ENCODE assay signal across 22 cellular contexts in the genomic region with DNA sequence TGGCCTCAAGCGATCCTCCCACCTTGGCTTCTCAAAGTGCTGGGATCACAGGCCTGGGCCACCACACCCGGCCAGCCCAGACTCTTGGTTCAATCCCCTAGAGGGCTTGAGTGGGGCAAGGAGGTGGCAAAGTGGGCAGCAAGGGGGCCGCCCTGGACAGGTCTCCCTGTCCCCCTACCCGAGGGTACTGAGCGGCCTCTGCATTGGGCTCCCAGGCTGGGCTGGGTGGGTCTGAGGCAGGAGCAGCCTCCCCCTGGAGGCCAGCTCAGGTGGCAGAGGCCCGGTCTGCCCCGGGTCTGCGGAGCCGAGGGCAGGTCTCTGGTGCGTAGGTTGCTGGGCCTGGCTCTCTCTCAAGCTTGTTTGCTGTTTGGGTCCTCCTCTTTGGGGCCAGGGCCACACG. TPM values are rescaled to one million over a fixed set of nuclear protein-coding genes. Genes with fewer than 3 reads are reported as not detected.
A peak's percentile ranks its signal among the peaks of the same experiment; 100 is the strongest.
DNase-seq lines count a peak whose midpoint lies in the region; ATAC-seq, FAIRE-seq and TF ChIP-seq lines count a peak whose summit lies in the region.
"Had no signal": no experiment of that assay in that cellular context is flagged by ENCODE, and none has a peak within 500 bp of the region (broad histone marks: within the 10 kb centered on the region; RNA-seq: fewer than 3 reads in every experiment).

No MANE protein-coding gene starts in this region.

- no peak for TF ChIP-seq RAD21 in K562 (CRISPR knock-in tag; conservative IDR thresholded peaks at IDR 0.05 in 1 of 2, IDR thresholded peaks at IDR 0.05 in 1 of 2)
- no peak for TF ChIP-seq RAD21 in HepG2 (CRISPR knock-in tag; IDR thresholded peaks at IDR 0.05)

- TF ChIP-seq CTCF in K562 (IDR thresholded peaks at IDR 0.05 in 2 of 3, conservative IDR thresholded peaks at IDR 0.05 in 1 of 3; ENCODE audit: insufficient read depth in 2 of 3, low read depth in 1 of 3, low read length in 3 of 3) (no peak), HepG2 (CRISPR knock-in tag; IDR thresholded peaks at IDR 0.05) (no peak), progenitor cell of endocrine pancreas (IDR thresholded peaks at IDR 0.05; ENCODE audit: unreplicated experiment) (peak; percentile 5), upper lobe of right lung (IDR thresholded peaks at IDR 0.05) (no peak)

- POLR2A ChIA-PET in K562 (lab: Yijun Ruan, JAX) (interaction anchor here (0.7 to 0.8 kb wide), 2 partner anchors 195 to 287 kb away, joined by 3 read pairs; no protein-coding TSS in a partner anchor), HepG2 (lab: Yijun Ruan, JAX) (no interaction called here)

- H4K20me1 ChIP-seq in BLaER1 (no peaks in the 10 kb centered on the region), K562 (replicated peaks; ENCODE audit: control insufficient read depth, insufficient read depth, low read length) (peaks cover 56% of the 10 kb centered on the region), HepG2 (ENCODE audit: insufficient read depth, low read length) (peaks cover 6% of the 10 kb centered on the region; the same call in 1 of the 2 replicates)

- H3K4me3 ChIP-seq in BLaER1 (no peak overlapping the region), K562 (no peak overlapping the region), HepG2 (replicated peaks in 1 of 3; ENCODE audit: insufficient read depth in 1 of 3, low read depth in 2 of 3, low read length in 3 of 3) (no peak overlapping the region), upper lobe of right lung (no peak overlapping the region)
- H3K4me3 ChIP-seq: A549, GM23248 had no signal

- in situ Hi-C loops in K562 (cut with MboI), result loop anchor here (25.0 kb wide), 1 partner anchor 514 kb away; no protein-coding TSS in a partner anchor
- in situ Hi-C loops in HepG2 (cut with HindIII; ENCODE audit: extremely low pct_ligation_motif_present, low pct_unique_long_range_greater_than_20kb), result loop anchor here (25.0 kb wide), 1 partner anchor 1211 kb away; no protein-coding TSS in a partner anchor

- no peak for TF ChIP-seq POLR2A in K562 (conservative IDR thresholded peaks at IDR 0.05)
- no peak for TF ChIP-seq POLR2A in HepG2 (IDR thresholded peaks at IDR 0.05; ENCODE audit: insufficient read depth in 1 of 2, low read depth in 2 of 2, low read length in 2 of 2)

- H3K9me3 ChIP-seq in BLaER1 (no peaks in the 10 kb centered on the region), K562 (replicated peaks; ENCODE audit: control insufficient read depth, insufficient read depth, low read depth, low read length) (no peaks in the 10 kb centered on the region), HepG2 (ENCODE audit: low read length) (no peaks in the 10 kb centered on the region), upper lobe of right lung (no peaks in the 10 kb centered on the region)
- H3K9me3 ChIP-seq: A549 had no signal

- DNase-seq in K562 (ENCODE audit: extremely low read depth in 1 of 4, low spot score in 3 of 4) (no peak), HepG2 (ENCODE audit: low spot score) (no peak), progenitor cell of endocrine pancreas (ENCODE audit: low spot score, unreplicated experiment) (no peak), left cardiac atrium (no peak), upper lobe of right lung (no peak), RCC 7860 (ENCODE audit: low spot score) (no peak)
- DNase-seq: AML-193; CD4-positive, alpha-beta memory T cell; DMS153; DMS79; GDM1; GM23248; HCEC 1CT had no signal

- FAIRE-seq in K562 (lab: Jason Lieb, UNC), result no peak
- no peak for FAIRE-seq in HepG2 (lab: Jason Lieb, UNC)
- no peak for FAIRE-seq in RCC 7860 (lab: Jason Lieb, UNC)
- FAIRE-seq: A549, GM12892, GM18507, H54 had no signal

- H3K27ac Mint-ChIP-seq in progenitor cell of endocrine pancreas, result peak overlapping the region; percentile 86
- H3K27ac Mint-ChIP-seq: CD14-positive monocyte; CD4-positive, alpha-beta memory T cell; IgD-negative memory B cell had no signal

- H3K79me2 ChIP-seq in K562 (ENCODE audit: control insufficient read depth, insufficient read depth, low read length) (no peaks in the 10 kb centered on the region), HepG2 (ENCODE audit: insufficient read depth, low read length) (no peaks in the 10 kb centered on the region)

- intact Hi-C loops in K562 (cut with micrococcal nuclease), result no loop called here
- intact Hi-C loops in HepG2 (cut with micrococcal nuclease; ENCODE audit: unreplicated experiment), result no loop called here
- intact Hi-C loops in left cardiac atrium (cut with DNase I), result loop anchor here in 1 of 2 donors (5.0 kb wide), 1 partner anchor 99 kb away; no protein-coding TSS in a partner anchor
- intact Hi-C loops in upper lobe of right lung (cut with DNase I), result no loop called here

- no peaks in the 10 kb centered on the region for H3K9me3 Mint-ChIP-seq in progenitor cell of endocrine pancreas (ENCODE audit: low read depth)
- H3K9me3 Mint-ChIP-seq: CD14-positive monocyte; CD4-positive, alpha-beta memory T cell; IgD-negative memory B cell had no signal

- no peaks in the 10 kb centered on the region for H3K27me3 Mint-ChIP-seq in progenitor cell of endocrine pancreas
- H3K27me3 Mint-ChIP-seq: CD4-positive, alpha-beta memory T cell had no signal

- H3K4me3 Mint-ChIP-seq in progenitor cell of endocrine pancreas (ENCODE audit: low read depth), result no peak overlapping the region
- H3K4me3 Mint-ChIP-seq: CD14-positive monocyte; CD4-positive, alpha-beta memory T cell; IgD-negative memory B cell had no signal

- H3K9ac ChIP-seq in BLaER1 (no peak overlapping the region), K562 (ENCODE audit: insufficient read depth in 1 of 2, low read depth in 2 of 2, low read length in 2 of 2) (peak overlapping the region in 1 of 2 experiments; percentile 30; a peak in 1 of 4 replicates), HepG2 (ENCODE audit: insufficient read depth, low read depth, low read length) (no peak overlapping the region)
- H3K9ac ChIP-seq: GM23248 had no signal

- no peaks in the 10 kb centered on the region for H3K27me3 ChIP-seq in BLaER1
- peaks cover 84 to 97% of the 10 kb centered on the region in 2 experiments; a peak in 4 of 5 replicates for H3K27me3 ChIP-seq in K562 (ENCODE audit: control insufficient read depth in 2 of 2, insufficient read depth in 2 of 2, low read length in 2 of 2)
- H3K27me3 ChIP-seq in HepG2 (ENCODE audit: control insufficient read depth in 1 of 2, insufficient read depth in 2 of 2, low read length in 2 of 2), result peaks cover 17 to 86% of the 10 kb centered on the region in 2 experiments
- no peaks in the 10 kb centered on the region for H3K27me3 ChIP-seq in upper lobe of right lung

- no peak; the same call in 2 of the 3 replicates for ATAC-seq in K562
- peak; percentile 12; the same call in 1 of the 3 replicates for ATAC-seq in HepG2
- no peak for ATAC-seq in left cardiac atrium
- no peak for ATAC-seq in upper lobe of right lung
- ATAC-seq: A549 had no signal

- CTCF ChIA-PET in K562 (lab: Yijun Ruan, JAX; ENCODE audit: low intra/inter-chr PET ratio) (no interaction called here), HepG2 (lab: Yijun Ruan, JAX; ENCODE audit: low intra/inter-chr PET ratio, low total read pairs) (no interaction called here)

- H3K36me3 ChIP-seq in BLaER1, result no peaks in the 10 kb centered on the region
- H3K36me3 ChIP-seq in K562 (ENCODE audit: control insufficient read depth, insufficient read depth, low read length), result no peaks in the 10 kb centered on the region
- no peaks in the 10 kb centered on the region for H3K36me3 ChIP-seq in HepG2 (replicated peaks in 1 of 2; ENCODE audit: control insufficient read depth in 1 of 2, insufficient read depth in 2 of 2, low read length in 2 of 2)
- H3K36me3 ChIP-seq in upper lobe of right lung, result no peaks in the 10 kb centered on the region

- H3K4me1 Mint-ChIP-seq in progenitor cell of endocrine pancreas (ENCODE audit: low read depth), result peaks cover 19% of the 10 kb centered on the region
- H3K4me1 Mint-ChIP-seq: CD14-positive monocyte; CD4-positive, alpha-beta memory T cell; IgD-negative memory B cell had no signal

- H3K4me1 ChIP-seq in BLaER1 (peaks cover 79% of the 10 kb centered on the region), K562 (replicated peaks in 1 of 2; ENCODE audit: control insufficient read depth in 2 of 2, insufficient read depth in 2 of 2, low read length in 2 of 2) (peaks cover 0 to 46% of the 10 kb centered on the region in 2 experiments; a peak in 1 of 5 replicates), HepG2 (ENCODE audit: insufficient read depth, low read length) (peaks cover 6% of the 10 kb centered on the region; the same call in 1 of the 2 replicates), upper lobe of right lung (no peaks in the 10 kb centered on the region)
- H3K4me1 ChIP-seq: A549 had no signal

- WGBS in K562 (ENCODE audit: insufficient coverage, low coverage, missing lambda C conversion rate), result 6% methylated on average over 11 of the region's 11 CpGs
- 23% methylated on average over 6 of the region's 11 CpGs for WGBS in HepG2 (ENCODE audit: low lambda C conversion rate)

- H3K27ac ChIP-seq in BLaER1 (peak overlapping the region; percentile 30; the same call in 1 of the 2 replicates), K562 (ENCODE audit: extremely low read depth, low read depth, low read length) (no peak overlapping the region), HepG2 (ENCODE audit: extremely low read length, insufficient read depth, low read length) (no peak overlapping the region), upper lobe of right lung (no peak overlapping the region)
- H3K27ac ChIP-seq: 22Rv1, A549, GM23248, HL-60 had no signal

- BruUV-seq in K562 (replicated peaks; lab: Mats Ljungman, UMichigan) (no TSS peak), HepG2 (replicated peaks; lab: Mats Ljungman, UMichigan) (no TSS peak)

- H3K9me1 ChIP-seq in K562 (ENCODE audit: control insufficient read depth, insufficient read depth, low read length), result no peaks in the 10 kb centered on the region

- TF ChIP-seq EP300 in K562 (IDR thresholded peaks at IDR 0.05; ENCODE audit: low read length), result no peak
- TF ChIP-seq EP300 in HepG2 (IDR thresholded peaks at IDR 0.05; ENCODE audit: low read depth in 2 of 2, low read length in 2 of 2), result no peak
- no peak for TF ChIP-seq EP300 in HepG2 (CRISPR knock-in tag; IDR thresholded peaks at IDR 0.05; ENCODE audit: borderline replicate concordance)

- no peaks in the 10 kb centered on the region for H3K36me3 Mint-ChIP-seq in progenitor cell of endocrine pancreas (ENCODE audit: insufficient read depth)
- H3K36me3 Mint-ChIP-seq: CD14-positive monocyte; CD4-positive, alpha-beta memory T cell; IgD-negative memory B cell had no signal

- H3K4me2 ChIP-seq in BLaER1 (no peak overlapping the region), K562 (ENCODE audit: insufficient read depth, low read length) (no peak overlapping the region), HepG2 (ENCODE audit: low read depth, low read length) (no peak overlapping the region)
- H3K4me2 ChIP-seq: A549 had no signal

- H2AFZ ChIP-seq in K562 (ENCODE audit: low read depth, low read length), result no peak overlapping the region
- H2AFZ ChIP-seq in HepG2 (ENCODE audit: low read length), result no peak overlapping the region
- H2AFZ ChIP-seq: GM23248 had no signal

RNA-seq across cellular contexts. Expression of a gene that starts 22.4 kb away (rescaled TPM):
- not detected in 2 replicates for total RNA-seq in K562 (2011; cell fraction: chromatin; rRNA removed; ENCODE audit: low replicate concordance)
- total RNA-seq in K562 (2011; cell fraction: nucleolus; rRNA removed), result not detected in 2 replicates
- total RNA-seq in K562 (2011; cell fraction: nucleoplasm; rRNA removed), result not detected in 2 replicates
- total RNA-seq in K562 (2014; rRNA removed) (not detected in 2 replicates), K562 (2014; rRNA removed; fragmentation: Illumina TruSeq; extraction: Trizol) (not detected in 2 replicates), K562 (2015; rRNA removed; fragmentation: Illumina TruSeq; extraction: Trizol) (not detected in 2 replicates), K562 (2021) (not detected in 2 replicates), HepG2 (2016; rRNA removed; fragmentation: Illumina TruSeq; extraction: Trizol) (not detected in 2 replicates), progenitor cell of endocrine pancreas (3.3 and 4.0 TPM in 2 replicates), left cardiac atrium (under 1 TPM; 0.44 to 0.62 TPM), upper lobe of right lung (1.6 TPM)
- polyA plus RNA-seq in K562 (2011; rRNA removed) (not detected in 2 replicates), K562 (2014; fragmentation: Illumina TruSeq; extraction: Trizol) (not detected in 2 replicates), K562 (2014; fragmentation: Nextera tagmentation; extraction: Ambion mirVana) (not detected), K562 (2014; rRNA removed) (not detected in 2 replicates), HepG2 (2011; rRNA removed) (not detected in 2 replicates)
- not detected in 2 replicates for polyA plus RNA-seq in K562 (2011; cell fraction: cytosol; rRNA removed)
- polyA plus RNA-seq in K562 (2011; cell fraction: nucleus; rRNA removed), result not detected in 2 replicates
- 0.26 TPM in 1 of 2 replicates, not detected in the other for polyA plus RNA-seq in K562 (2012)
- polyA minus RNA-seq in K562 (2011; rRNA and poly(A)+ RNA removed), result not detected in 2 replicates
- polyA minus RNA-seq in K562 (2011; cell fraction: cytosol; rRNA and poly(A)+ RNA removed), result not detected in 2 replicates
- polyA minus RNA-seq in K562 (2011; cell fraction: nucleus; rRNA and poly(A)+ RNA removed), result not detected in 2 replicates
- not detected in 2 replicates for total RNA-seq in HepG2 (2016; cell fraction: cytosol; rRNA removed; fragmentation: Illumina TruSeq; extraction: Trizol; ENCODE audit: low read depth)
- not detected in 2 replicates for total RNA-seq in HepG2 (2016; cell fraction: insoluble cytoplasmic fraction; rRNA removed; fragmentation: Illumina TruSeq; extraction: Trizol)
- total RNA-seq in HepG2 (2016; cell fraction: membrane; rRNA removed; fragmentation: Illumina TruSeq; extraction: Trizol), result not detected in 2 replicates
- not detected in 2 replicates for total RNA-seq in HepG2 (2016; cell fraction: nucleus; rRNA removed; fragmentation: Illumina TruSeq; extraction: Trizol)
- not detected in 2 replicates for polyA plus RNA-seq in HepG2 (2011; cell fraction: cytosol; rRNA removed)
- polyA plus RNA-seq in HepG2 (2011; cell fraction: nucleus; rRNA removed), result not detected in 2 replicates
- polyA plus RNA-seq in HepG2 (2012), result not detected in 2 replicates
- not detected in 2 replicates for polyA plus RNA-seq in HepG2 (2016; cell fraction: cytosol; fragmentation: Illumina TruSeq; extraction: Trizol; ENCODE audit: low read depth)
- not detected in 2 replicates for polyA plus RNA-seq in HepG2 (2016; cell fraction: insoluble cytoplasmic fraction; fragmentation: Illumina TruSeq; extraction: Trizol; ENCODE audit: low read depth)
- polyA plus RNA-seq in HepG2 (2016; cell fraction: membrane; fragmentation: Illumina TruSeq; extraction: Trizol; ENCODE audit: low read depth), result not detected in 2 replicates
- not detected in 2 replicates for polyA plus RNA-seq in HepG2 (2016; cell fraction: nucleus; fragmentation: Illumina TruSeq; extraction: Trizol; ENCODE audit: insufficient read depth, low read depth)
- not detected in 2 replicates for polyA minus RNA-seq in HepG2 (2011; rRNA and poly(A)+ RNA removed; ENCODE audit: low replicate concordance)
- polyA minus RNA-seq in HepG2 (2011; cell fraction: cytosol; rRNA and poly(A)+ RNA removed), result not detected in 2 replicates
- polyA minus RNA-seq in HepG2 (2011; cell fraction: nucleus; rRNA and poly(A)+ RNA removed), result not detected in 2 replicates
- total RNA-seq: CD4-positive, alpha-beta memory T cell had no signal
- polyA plus RNA-seq: A549; CD14-positive monocyte; CD4-positive, alpha-beta memory T cell; IgD-negative memory B cell had no signal

RNA-seq across cellular contexts. Expression of a gene that starts 41.6 kb away (rescaled TPM):
- total RNA-seq in K562 (2011; cell fraction: chromatin; rRNA removed; ENCODE audit: low replicate concordance), result 77.3 and 229 TPM in 2 replicates
- total RNA-seq in K562 (2011; cell fraction: nucleolus; rRNA removed), result 110 and 113 TPM in 2 replicates
- total RNA-seq in K562 (2011; cell fraction: nucleoplasm; rRNA removed), result 89.5 and 103 TPM in 2 replicates
- total RNA-seq in K562 (2014; rRNA removed) (16.4 and 27.9 TPM in 2 replicates), K562 (2014; rRNA removed; fragmentation: Illumina TruSeq; extraction: Trizol) (4.5 and 7.5 TPM in 2 replicates), K562 (2015; rRNA removed; fragmentation: Illumina TruSeq; extraction: Trizol) (9.8 and 11.3 TPM in 2 replicates), K562 (2021) (99.5 and 109 TPM in 2 replicates), HepG2 (2016; rRNA removed; fragmentation: Illumina TruSeq; extraction: Trizol) (2.2 and 7.5 TPM in 2 replicates), progenitor cell of endocrine pancreas (82.1 and 83.5 TPM in 2 replicates), left cardiac atrium (10 to 100 TPM; 48.3 to 48.9 TPM), upper lobe of right lung (88.0 TPM)
- polyA plus RNA-seq in K562 (2011; rRNA removed) (21.3 and 39.4 TPM in 2 replicates), K562 (2014; fragmentation: Illumina TruSeq; extraction: Trizol) (34.6 and 58.2 TPM in 2 replicates), K562 (2014; fragmentation: Nextera tagmentation; extraction: Ambion mirVana) (under 1 TPM; 0.04 to 0.15 TPM), K562 (2014; rRNA removed) (74.5 and 108 TPM in 2 replicates), HepG2 (2011; rRNA removed) (21.3 and 23.8 TPM in 2 replicates)
- polyA plus RNA-seq in K562 (2011; cell fraction: cytosol; rRNA removed), result 30.5 and 34.1 TPM in 2 replicates
- 388 and 500 TPM in 2 replicates for polyA plus RNA-seq in K562 (2011; cell fraction: nucleus; rRNA removed)
- polyA plus RNA-seq in K562 (2012), result 47.3 and 69.3 TPM in 2 replicates
- 5.1 and 6.4 TPM in 2 replicates for polyA minus RNA-seq in K562 (2011; rRNA and poly(A)+ RNA removed)
- 26.3 and 42.5 TPM in 2 replicates for polyA minus RNA-seq in K562 (2011; cell fraction: cytosol; rRNA and poly(A)+ RNA removed)
- 38.9 and 55.3 TPM in 2 replicates for polyA minus RNA-seq in K562 (2011; cell fraction: nucleus; rRNA and poly(A)+ RNA removed)
- total RNA-seq in HepG2 (2016; cell fraction: cytosol; rRNA removed; fragmentation: Illumina TruSeq; extraction: Trizol; ENCODE audit: low read depth), result 9.7 and 13.0 TPM in 2 replicates
- 2.3 and 6.9 TPM in 2 replicates for total RNA-seq in HepG2 (2016; cell fraction: insoluble cytoplasmic fraction; rRNA removed; fragmentation: Illumina TruSeq; extraction: Trizol)
- total RNA-seq in HepG2 (2016; cell fraction: membrane; rRNA removed; fragmentation: Illumina TruSeq; extraction: Trizol), result 7.3 and 7.7 TPM in 2 replicates
- total RNA-seq in HepG2 (2016; cell fraction: nucleus; rRNA removed; fragmentation: Illumina TruSeq; extraction: Trizol), result 10.4 and 12.9 TPM in 2 replicates
- polyA plus RNA-seq in HepG2 (2011; cell fraction: cytosol; rRNA removed), result 7.4 and 11.5 TPM in 2 replicates
- 339 and 424 TPM in 2 replicates for polyA plus RNA-seq in HepG2 (2011; cell fraction: nucleus; rRNA removed)
- 20.4 and 23.6 TPM in 2 replicates for polyA plus RNA-seq in HepG2 (2012)
- 4.7 and 5.5 TPM in 2 replicates for polyA plus RNA-seq in HepG2 (2016; cell fraction: cytosol; fragmentation: Illumina TruSeq; extraction: Trizol; ENCODE audit: low read depth)
- polyA plus RNA-seq in HepG2 (2016; cell fraction: insoluble cytoplasmic fraction; fragmentation: Illumina TruSeq; extraction: Trizol; ENCODE audit: low read depth), result 6.9 and 9.6 TPM in 2 replicates
- polyA plus RNA-seq in HepG2 (2016; cell fraction: membrane; fragmentation: Illumina TruSeq; extraction: Trizol; ENCODE audit: low read depth), result 13.6 and 14.9 TPM in 2 replicates
- 107 and 110 TPM in 2 replicates for polyA plus RNA-seq in HepG2 (2016; cell fraction: nucleus; fragmentation: Illumina TruSeq; extraction: Trizol; ENCODE audit: insufficient read depth, low read depth)
- 10.0 and 10.2 TPM in 2 replicates for polyA minus RNA-seq in HepG2 (2011; rRNA and poly(A)+ RNA removed; ENCODE audit: low replicate concordance)
- 4.3 and 6.2 TPM in 2 replicates for polyA minus RNA-seq in HepG2 (2011; cell fraction: cytosol; rRNA and poly(A)+ RNA removed)
- polyA minus RNA-seq in HepG2 (2011; cell fraction: nucleus; rRNA and poly(A)+ RNA removed), result 11.3 and 19.8 TPM in 2 replicates

RNA-seq across cellular contexts. Expression of a gene that starts 56.2 kb away (rescaled TPM):
- 249 and 785 TPM in 2 replicates for total RNA-seq in K562 (2011; cell fraction: chromatin; rRNA removed; ENCODE audit: low replicate concordance)
- total RNA-seq in K562 (2011; cell fraction: nucleolus; rRNA removed), result 623 and 778 TPM in 2 replicates
- total RNA-seq in K562 (2011; cell fraction: nucleoplasm; rRNA removed), result 344 and 378 TPM in 2 replicates
- total RNA-seq in K562 (2014; rRNA removed) (203 and 254 TPM in 2 replicates), K562 (2014; rRNA removed; fragmentation: Illumina TruSeq; extraction: Trizol) (31.5 and 47.4 TPM in 2 replicates), K562 (2015; rRNA removed; fragmentation: Illumina TruSeq; extraction: Trizol) (151 and 170 TPM in 2 replicates), K562 (2021) (222 and 242 TPM in 2 replicates), HepG2 (2016; rRNA removed; fragmentation: Illumina TruSeq; extraction: Trizol) (18.4 and 30.3 TPM in 2 replicates), progenitor cell of endocrine pancreas (78.5 and 86.5 TPM in 2 replicates), left cardiac atrium (10 to 100 TPM; 26.7 to 29.3 TPM), upper lobe of right lung (53.8 TPM)
- polyA plus RNA-seq in K562 (2011; rRNA removed) (102 and 189 TPM in 2 replicates), K562 (2014; fragmentation: Illumina TruSeq; extraction: Trizol) (140 and 177 TPM in 2 replicates), K562 (2014; fragmentation: Nextera tagmentation; extraction: Ambion mirVana) (1 to 10 TPM; 1.6 to 6.6 TPM), K562 (2014; rRNA removed) (258 and 265 TPM in 2 replicates), HepG2 (2011; rRNA removed) (24.0 and 30.8 TPM in 2 replicates)
- 155 and 253 TPM in 2 replicates for polyA plus RNA-seq in K562 (2011; cell fraction: cytosol; rRNA removed)
- polyA plus RNA-seq in K562 (2011; cell fraction: nucleus; rRNA removed), result 1,476 and 1,701 TPM in 2 replicates
- polyA plus RNA-seq in K562 (2012), result 173 and 189 TPM in 2 replicates
- 57.9 and 72.9 TPM in 2 replicates for polyA minus RNA-seq in K562 (2011; rRNA and poly(A)+ RNA removed)
- 87.3 and 128 TPM in 2 replicates for polyA minus RNA-seq in K562 (2011; cell fraction: cytosol; rRNA and poly(A)+ RNA removed)
- polyA minus RNA-seq in K562 (2011; cell fraction: nucleus; rRNA and poly(A)+ RNA removed), result 286 and 369 TPM in 2 replicates
- total RNA-seq in HepG2 (2016; cell fraction: cytosol; rRNA removed; fragmentation: Illumina TruSeq; extraction: Trizol; ENCODE audit: low read depth), result 11.5 and 14.4 TPM in 2 replicates
- total RNA-seq in HepG2 (2016; cell fraction: insoluble cytoplasmic fraction; rRNA removed; fragmentation: Illumina TruSeq; extraction: Trizol), result 16.2 and 32.5 TPM in 2 replicates
- 15.5 and 21.4 TPM in 2 replicates for total RNA-seq in HepG2 (2016; cell fraction: membrane; rRNA removed; fragmentation: Illumina TruSeq; extraction: Trizol)
- total RNA-seq in HepG2 (2016; cell fraction: nucleus; rRNA removed; fragmentation: Illumina TruSeq; extraction: Trizol), result 35.9 and 49.2 TPM in 2 replicates
- polyA plus RNA-seq in HepG2 (2011; cell fraction: cytosol; rRNA removed), result 12.3 and 19.2 TPM in 2 replicates
- polyA plus RNA-seq in HepG2 (2011; cell fraction: nucleus; rRNA removed), result 251 and 263 TPM in 2 replicates
- 17.6 and 20.5 TPM in 2 replicates for polyA plus RNA-seq in HepG2 (2012)
- polyA plus RNA-seq in HepG2 (2016; cell fraction: cytosol; fragmentation: Illumina TruSeq; extraction: Trizol; ENCODE audit: low read depth), result 7.7 TPM in 2 replicates
- polyA plus RNA-seq in HepG2 (2016; cell fraction: insoluble cytoplasmic fraction; fragmentation: Illumina TruSeq; extraction: Trizol; ENCODE audit: low read depth), result 20.9 and 22.1 TPM in 2 replicates
- 11.9 and 13.0 TPM in 2 replicates for polyA plus RNA-seq in HepG2 (2016; cell fraction: membrane; fragmentation: Illumina TruSeq; extraction: Trizol; ENCODE audit: low read depth)
- polyA plus RNA-seq in HepG2 (2016; cell fraction: nucleus; fragmentation: Illumina TruSeq; extraction: Trizol; ENCODE audit: insufficient read depth, low read depth), result 95.8 and 103 TPM in 2 replicates
- 51.2 and 62.1 TPM in 2 replicates for polyA minus RNA-seq in HepG2 (2011; rRNA and poly(A)+ RNA removed; ENCODE audit: low replicate concordance)
- polyA minus RNA-seq in HepG2 (2011; cell fraction: cytosol; rRNA and poly(A)+ RNA removed), result 10.6 and 13.6 TPM in 2 replicates
- polyA minus RNA-seq in HepG2 (2011; cell fraction: nucleus; rRNA and poly(A)+ RNA removed), result 48.9 and 53.0 TPM in 2 replicates

RNA-seq across cellular contexts. Expression of a gene that starts 57.3 kb away (rescaled TPM):
- 525 and 801 TPM in 2 replicates for total RNA-seq in K562 (2011; cell fraction: chromatin; rRNA removed; ENCODE audit: low replicate concordance)
- total RNA-seq in K562 (2011; cell fraction: nucleolus; rRNA removed), result 523 and 591 TPM in 2 replicates
- 545 and 554 TPM in 2 replicates for total RNA-seq in K562 (2011; cell fraction: nucleoplasm; rRNA removed)
- total RNA-seq in K562 (2014; rRNA removed) (2,045 and 2,260 TPM in 2 replicates), K562 (2014; rRNA removed; fragmentation: Illumina TruSeq; extraction: Trizol) (1,191 and 1,409 TPM in 2 replicates), K562 (2015; rRNA removed; fragmentation: Illumina TruSeq; extraction: Trizol) (1,591 and 1,659 TPM in 2 replicates), K562 (2021) (1,289 and 1,311 TPM in 2 replicates), HepG2 (2016; rRNA removed; fragmentation: Illumina TruSeq; extraction: Trizol) (492 and 544 TPM in 2 replicates), progenitor cell of endocrine pancreas (217 and 219 TPM in 2 replicates), left cardiac atrium (10 to 100 TPM; 38.3 to 50.4 TPM), upper lobe of right lung (53.0 TPM)
- polyA plus RNA-seq in K562 (2011; rRNA removed) (1,082 and 1,351 TPM in 2 replicates), K562 (2014; fragmentation: Illumina TruSeq; extraction: Trizol) (1,518 and 1,621 TPM in 2 replicates), K562 (2014; fragmentation: Nextera tagmentation; extraction: Ambion mirVana) (100 to 1,000 TPM; 162 to 207 TPM), K562 (2014; rRNA removed) (2,237 and 2,891 TPM in 2 replicates), HepG2 (2011; rRNA removed) (167 and 181 TPM in 2 replicates)
- 950 and 1,655 TPM in 2 replicates for polyA plus RNA-seq in K562 (2011; cell fraction: cytosol; rRNA removed)
- polyA plus RNA-seq in K562 (2011; cell fraction: nucleus; rRNA removed), result 1,008 and 1,512 TPM in 2 replicates
- polyA plus RNA-seq in K562 (2012), result 795 and 1,074 TPM in 2 replicates
- 896 and 959 TPM in 2 replicates for polyA minus RNA-seq in K562 (2011; rRNA and poly(A)+ RNA removed)
- polyA minus RNA-seq in K562 (2011; cell fraction: cytosol; rRNA and poly(A)+ RNA removed), result 618 and 835 TPM in 2 replicates
- polyA minus RNA-seq in K562 (2011; cell fraction: nucleus; rRNA and poly(A)+ RNA removed), result 183 and 414 TPM in 2 replicates
- 261 and 299 TPM in 2 replicates for total RNA-seq in HepG2 (2016; cell fraction: cytosol; rRNA removed; fragmentation: Illumina TruSeq; extraction: Trizol; ENCODE audit: low read depth)
- total RNA-seq in HepG2 (2016; cell fraction: insoluble cytoplasmic fraction; rRNA removed; fragmentation: Illumina TruSeq; extraction: Trizol), result 488 and 609 TPM in 2 replicates
- 327 and 371 TPM in 2 replicates for total RNA-seq in HepG2 (2016; cell fraction: membrane; rRNA removed; fragmentation: Illumina TruSeq; extraction: Trizol)
- 174 and 196 TPM in 2 replicates for total RNA-seq in HepG2 (2016; cell fraction: nucleus; rRNA removed; fragmentation: Illumina TruSeq; extraction: Trizol)
- polyA plus RNA-seq in HepG2 (2011; cell fraction: cytosol; rRNA removed), result 186 and 192 TPM in 2 replicates
- polyA plus RNA-seq in HepG2 (2011; cell fraction: nucleus; rRNA removed), result 148 and 170 TPM in 2 replicates
- 127 and 149 TPM in 2 replicates for polyA plus RNA-seq in HepG2 (2012)
- polyA plus RNA-seq in HepG2 (2016; cell fraction: cytosol; fragmentation: Illumina TruSeq; extraction: Trizol; ENCODE audit: low read depth), result 239 and 293 TPM in 2 replicates
- polyA plus RNA-seq in HepG2 (2016; cell fraction: insoluble cytoplasmic fraction; fragmentation: Illumina TruSeq; extraction: Trizol; ENCODE audit: low read depth), result 614 and 703 TPM in 2 replicates
- polyA plus RNA-seq in HepG2 (2016; cell fraction: membrane; fragmentation: Illumina TruSeq; extraction: Trizol; ENCODE audit: low read depth), result 272 and 323 TPM in 2 replicates
- 346 and 368 TPM in 2 replicates for polyA plus RNA-seq in HepG2 (2016; cell fraction: nucleus; fragmentation: Illumina TruSeq; extraction: Trizol; ENCODE audit: insufficient read depth, low read depth)
- polyA minus RNA-seq in HepG2 (2011; rRNA and poly(A)+ RNA removed; ENCODE audit: low replicate concordance), result 156 and 233 TPM in 2 replicates
- 76.0 and 88.9 TPM in 2 replicates for polyA minus RNA-seq in HepG2 (2011; cell fraction: cytosol; rRNA and poly(A)+ RNA removed)
- 52.2 and 57.9 TPM in 2 replicates for polyA minus RNA-seq in HepG2 (2011; cell fraction: nucleus; rRNA and poly(A)+ RNA removed)
